In genomic region chr10:77844713-77845454, GRCh38 we compare ENCODE assay signal across 9 cellular contexts.
DNase-seq lines count a peak whose midpoint lies in the region; ATAC-seq and TF ChIP-seq lines count a peak whose summit lies in the region.
"Had no signal": no experiment of that assay in that cellular context is flagged by ENCODE, and none has a peak within 500 bp of the region (broad histone marks: within the 10 kb centered on the region; RNA-seq: fewer than 3 reads in every experiment).

No MANE protein-coding gene starts in this region.

- no peaks in the 10 kb centered on the region for H3K9me3 Mint-ChIP-seq in stimulated activated effector memory CD8-positive, alpha-beta T cell treated with anti-CD3 and anti-CD28 coated beads, Interleukin-12 subunit alpha, Interleukin-12 subunit beta, amount 100 ng/mL, for 72 hours

- ATAC-seq in stimulated activated effector memory CD8-positive, alpha-beta T cell treated with anti-CD3 and anti-CD28 coated beads, Interleukin-12 subunit alpha, Interleukin-12 subunit beta, amount 100 ng/mL, for 72 hours: no peak
- no peak for ATAC-seq in GM19324 (IDR thresholded peaks at IDR 0.05; ENCODE audit: low FRiP score, unreplicated experiment)

- no peak for TF ChIP-seq CTCF in WERI-Rb-1 (IDR thresholded peaks at IDR 0.05; ENCODE audit: low read depth, low read length)

- H3K36me3 Mint-ChIP-seq in stimulated activated effector memory CD8-positive, alpha-beta T cell treated with anti-CD3 and anti-CD28 coated beads, Interleukin-12 subunit alpha, Interleukin-12 subunit beta, amount 100 ng/mL, for 72 hours: peaks cover 6% of the 10 kb centered on the region

- DNase-seq in HPDE6-E6E7 (ENCODE audit: extremely low spot score): peak; percentile 88
- no peak for DNase-seq in WERI-Rb-1
- DNase-seq in hepatic stellate cell (ENCODE audit: low spot score): peak; percentile 89
- no peak for DNase-seq in stimulated activated effector memory CD8-positive, alpha-beta T cell treated with anti-CD3 and anti-CD28 coated beads, Interleukin-12 subunit alpha, Interleukin-12 subunit beta, amount 100 ng/mL, for 72 hours (ENCODE audit: low spot score in 2 of 2)
- no peak for DNase-seq in cerebellum (ENCODE audit: low spot score)
- DNase-seq in KBM-7: no peak
- no peak for DNase-seq in activated gamma-delta T cell treated with Interleukin-2 at 50 U/mL for 16 hours

- H3K4me3 Mint-ChIP-seq in stimulated activated effector memory CD8-positive, alpha-beta T cell treated with anti-CD3 and anti-CD28 coated beads, Interleukin-12 subunit alpha, Interleukin-12 subunit beta, amount 100 ng/mL, for 72 hours: no peak overlapping the region

- H3K9me3 ChIP-seq in WERI-Rb-1 (ENCODE audit: severe bottlenecking): no peaks in the 10 kb centered on the region

- peaks cover 23% of the 10 kb centered on the region for H3K4me1 Mint-ChIP-seq in stimulated activated effector memory CD8-positive, alpha-beta T cell treated with anti-CD3 and anti-CD28 coated beads, Interleukin-12 subunit alpha, Interleukin-12 subunit beta, amount 100 ng/mL, for 72 hours

- peaks cover 79% of the 10 kb centered on the region for H3K36me3 ChIP-seq in WERI-Rb-1
- H3K36me3 ChIP-seq: cardiac muscle cell had no signal

- H3K4me3 ChIP-seq in WERI-Rb-1 (ENCODE audit: low read depth, low read length): no peak overlapping the region
- H3K4me3 ChIP-seq: cardiac muscle cell had no signal

- in situ Hi-C loops in KBM-7 (cut with MboI; ENCODE audit: low pct_unique_long_range_greater_than_20kb, low sequenced_read_pairs): no loop called here

- no peaks in the 10 kb centered on the region for H3K27me3 ChIP-seq in WERI-Rb-1 (ENCODE audit: insufficient read depth, low read depth, severe bottlenecking)
- H3K27me3 ChIP-seq: cardiac muscle cell had no signal

- peak overlapping the region; percentile 18 for H3K27ac Mint-ChIP-seq in stimulated activated effector memory CD8-positive, alpha-beta T cell treated with anti-CD3 and anti-CD28 coated beads, Interleukin-12 subunit alpha, Interleukin-12 subunit beta, amount 100 ng/mL, for 72 hours

- peak overlapping the region; percentile 20; the same call in 1 of the 2 replicates for H3K27ac ChIP-seq in WERI-Rb-1
- H3K27ac ChIP-seq: cardiac muscle cell had no signal

Comparison
In these comparisons a context has a peak if more than half of its experiments do, and no peak if none do; other contexts are left out.
1. DNase-seq: peak in HPDE6-E6E7 (single experiment) and hepatic stellate cell (single experiment); none in WERI-Rb-1 (single experiment), stimulated activated effector memory CD8-positive, alpha-beta T cell treated with anti-CD3 and anti-CD28 coated beads, Interleukin-12 subunit alpha, Interleukin-12 subunit beta, amount 100 ng/mL, for 72 hours (0 of 2), cerebellum (single experiment), KBM-7 (single experiment) and activated gamma-delta T cell treated with Interleukin-2 at 50 U/mL for 16 hours (single experiment).